Comparison of ENCODE assay signal across 15 cellular contexts in the genomic region with DNA sequence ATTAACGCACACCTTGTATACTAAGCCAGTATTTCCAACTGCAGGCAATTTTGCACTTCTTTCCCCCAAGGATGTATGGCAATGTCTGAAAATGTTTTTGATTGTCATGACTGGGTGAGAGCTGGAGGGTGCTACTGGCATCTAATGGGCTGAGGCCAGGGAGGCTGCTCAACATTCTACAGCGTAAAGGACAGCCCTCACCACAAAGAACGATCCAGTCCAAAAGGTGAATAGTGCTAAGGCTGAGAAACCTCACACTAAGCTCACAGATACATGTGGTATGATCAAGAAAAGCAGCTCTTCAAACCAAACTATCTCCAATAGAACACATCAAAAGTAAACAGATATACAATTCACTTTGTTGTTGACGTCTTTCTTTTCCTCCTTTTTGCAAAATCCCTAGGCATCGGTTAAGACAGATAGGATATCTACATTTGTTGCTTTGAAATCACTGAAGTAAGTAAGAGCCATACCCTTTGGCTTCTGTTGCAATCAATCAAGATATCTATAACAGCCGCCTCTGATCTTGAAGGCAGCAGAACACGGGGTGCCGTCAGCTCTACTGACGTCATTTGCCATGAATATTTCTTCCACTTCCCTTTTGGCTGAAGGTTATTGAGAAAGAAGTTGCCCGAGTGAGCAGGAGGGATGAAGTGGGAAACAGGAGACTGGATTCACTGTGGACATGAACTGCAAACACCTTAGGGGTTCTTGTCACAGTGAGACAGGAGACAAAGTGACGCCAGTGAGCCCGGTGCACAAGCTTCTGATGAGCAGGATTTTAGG.
DNase-seq lines count a peak whose midpoint lies in the region; ATAC-seq, FAIRE-seq and TF ChIP-seq lines count a peak whose summit lies in the region.
"Had no signal": no experiment of that assay in that cellular context is flagged by ENCODE, and none has a peak within 500 bp of the region (broad histone marks: within the 10 kb centered on the region; RNA-seq: fewer than 3 reads in every experiment).

No MANE protein-coding gene starts in this region.

- H3K27ac ChIP-seq in K562 (ENCODE audit: extremely low read depth, low read depth, low read length) (no peak overlapping the region), lower lobe of right lung (no peak overlapping the region), ascending aorta (no peak overlapping the region)
- H3K27ac ChIP-seq: colonic mucosa had no signal

- H3K27me3 ChIP-seq in K562 (ENCODE audit: control insufficient read depth in 2 of 2, insufficient read depth in 2 of 2, low read length in 2 of 2) (peaks cover 0 to 29% of the 10 kb centered on the region in 2 experiments; a peak in 2 of 5 replicates), lower lobe of right lung (ENCODE audit: low read depth) (no peaks in the 10 kb centered on the region), ascending aorta (no peaks in the 10 kb centered on the region)
- H3K27me3 ChIP-seq: colonic mucosa had no signal

- no peak for ATAC-seq in K562
- ATAC-seq in lower lobe of right lung = peak; percentile 54 to 72
- no peak for ATAC-seq in stimulated activated memory B cell treated with anti-CD40 and anti-IgM and Interleukin-4, amounts not matched to agents 10 μg/mL and 1 μg/mL and 100 μg/mL, for 72 hours
- no peak for ATAC-seq in T-helper 17 cell
- ATAC-seq: Panc1 had no signal

- no peak for TF ChIP-seq EP300 in K562 (IDR thresholded peaks at IDR 0.05; ENCODE audit: low read length)

- in situ Hi-C loops in K562 (cut with MboI) = no loop called here

- H3K4me3 ChIP-seq in K562 = no peak overlapping the region
- H3K4me3 ChIP-seq in lower lobe of right lung = no peak overlapping the region
- H3K4me3 ChIP-seq in ascending aorta = no peak overlapping the region
- H3K4me3 ChIP-seq: colonic mucosa had no signal

- H3K4me3 Mint-ChIP-seq in activated naive CD4-positive, alpha-beta T cell treated with anti-CD3 and anti-CD28 coated beads, Interleukin-2, amount 10 ng/mL, durations not matched to agents 7 days and 5 days = no peak overlapping the region
- H3K4me3 Mint-ChIP-seq in stimulated activated memory B cell treated with anti-CD40 and anti-IgM and Interleukin-4, amounts not matched to agents 10 μg/mL and 1 μg/mL and 100 μg/mL, for 72 hours = no peak overlapping the region
- no peak overlapping the region for H3K4me3 Mint-ChIP-seq in T-helper 17 cell
- H3K4me3 Mint-ChIP-seq: activated CD4-positive, alpha-beta T cell treated with anti-CD3 and anti-CD28 coated beads, Interleukin-2, amount 10 ng/mL, durations not matched to agents 7 days and 5 days; T-helper 1 cell treated with Interleukin-12 subunit alpha and Interleukin-12 subunit beta and Interleukin-4 antibody, amounts not matched to agents 30 μg/mL and 1 μg/mL, for 36 hours had no signal

- WGBS in K562 (ENCODE audit: insufficient coverage, low coverage, missing lambda C conversion rate) = 0% methylated on average over 12 of the region's 12 CpGs

- no peaks in the 10 kb centered on the region for H3K9me3 ChIP-seq in K562 (replicated peaks; ENCODE audit: control insufficient read depth, insufficient read depth, low read depth, low read length)
- H3K9me3 ChIP-seq in lower lobe of right lung = no peaks in the 10 kb centered on the region
- H3K9me3 ChIP-seq in ascending aorta = no peaks in the 10 kb centered on the region
- no peaks in the 10 kb centered on the region for H3K9me3 ChIP-seq in T-helper 17 cell (ENCODE audit: control insufficient read depth, low read length, poor library complexity, severe bottlenecking)
- H3K9me3 ChIP-seq: colonic mucosa had no signal

- no peak for DNase-seq in activated naive CD4-positive, alpha-beta T cell treated with anti-CD3 and anti-CD28 coated beads, Interleukin-2, amount 10 ng/mL, durations not matched to agents 7 days and 5 days
- DNase-seq in activated naive CD4-positive, alpha-beta T cell treated with Interleukin-2 at 50 U/mL for 16 hours = no peak
- no peak for DNase-seq in K562 (ENCODE audit: extremely low read depth in 1 of 4, low spot score in 3 of 4)
- no peak for DNase-seq in lower lobe of right lung
- DNase-seq in NCI-H1092 (lab: John Stamatoyannopoulos, UW) = no peak
- DNase-seq in ascending aorta (ENCODE audit: low spot score in 2 of 2) = no peak
- no peak for DNase-seq in T-helper 17 cell
- DNase-seq: activated CD4-positive, alpha-beta T cell treated with anti-CD3 and anti-CD28 coated beads, Interleukin-2, amount 10 ng/mL, durations not matched to agents 7 days and 5 days; activated gamma-delta T cell treated with Interleukin-2 at 50 U/mL for 16 hours; colonic mucosa; kidney glomerular epithelial cell; NCI-H1105 treated with DMSO at 0.1 percent for 48 hours had no signal

- TF ChIP-seq POLR2A in K562 (conservative IDR thresholded peaks at IDR 0.05) = no peak

- no peak overlapping the region for H3K9ac ChIP-seq in K562 (ENCODE audit: insufficient read depth in 1 of 2, low read depth in 2 of 2, low read length in 2 of 2)

- no peaks in the 10 kb centered on the region; a peak in 1 of 5 replicates for H3K4me1 ChIP-seq in K562 (replicated peaks in 1 of 2; ENCODE audit: control insufficient read depth in 2 of 2, insufficient read depth in 2 of 2, low read length in 2 of 2)
- H3K4me1 ChIP-seq in lower lobe of right lung = peaks cover 5% of the 10 kb centered on the region
- peaks cover 0 to 4% of the 10 kb centered on the region in 2 donors for H3K4me1 ChIP-seq in ascending aorta
- H3K4me1 ChIP-seq: colonic mucosa had no signal

- peaks cover 10% of the 10 kb centered on the region for H3K4me1 Mint-ChIP-seq in activated naive CD4-positive, alpha-beta T cell treated with anti-CD3 and anti-CD28 coated beads, Interleukin-2, amount 10 ng/mL, durations not matched to agents 7 days and 5 days
- H3K4me1 Mint-ChIP-seq in stimulated activated memory B cell treated with anti-CD40 and anti-IgM and Interleukin-4, amounts not matched to agents 10 μg/mL and 1 μg/mL and 100 μg/mL, for 72 hours = peaks cover 52% of the 10 kb centered on the region
- peaks cover 21% of the 10 kb centered on the region for H3K4me1 Mint-ChIP-seq in T-helper 17 cell

- H3K36me3 ChIP-seq in K562 (ENCODE audit: control insufficient read depth, insufficient read depth, low read length) = no peaks in the 10 kb centered on the region
- H3K36me3 ChIP-seq in lower lobe of right lung = no peaks in the 10 kb centered on the region
- H3K36me3 ChIP-seq in ascending aorta = no peaks in the 10 kb centered on the region
- H3K36me3 ChIP-seq: colonic mucosa had no signal

- no peaks in the 10 kb centered on the region for H4K20me1 ChIP-seq in K562 (replicated peaks; ENCODE audit: control insufficient read depth, insufficient read depth, low read length)

- peaks cover 25% of the 10 kb centered on the region for H3K36me3 Mint-ChIP-seq in activated naive CD4-positive, alpha-beta T cell treated with anti-CD3 and anti-CD28 coated beads, Interleukin-2, amount 10 ng/mL, durations not matched to agents 7 days and 5 days
- peaks cover 46% of the 10 kb centered on the region for H3K36me3 Mint-ChIP-seq in stimulated activated memory B cell treated with anti-CD40 and anti-IgM and Interleukin-4, amounts not matched to agents 10 μg/mL and 1 μg/mL and 100 μg/mL, for 72 hours
- H3K36me3 Mint-ChIP-seq in T-helper 17 cell (ENCODE audit: low read depth) = peaks cover 6% of the 10 kb centered on the region

- intact Hi-C loops in K562 (cut with micrococcal nuclease) = no loop called here
- intact Hi-C loops in lower lobe of right lung (cut with DNase I) = no loop called here
- intact Hi-C loops in ascending aorta (cut with DNase I) = no loop called here

- H3K9me1 ChIP-seq in K562 (ENCODE audit: control insufficient read depth, insufficient read depth, low read length) = no peaks in the 10 kb centered on the region

- H3K79me2 ChIP-seq in K562 (ENCODE audit: control insufficient read depth, insufficient read depth, low read length) = no peaks in the 10 kb centered on the region

- POLR2A ChIA-PET in K562 (lab: Yijun Ruan, JAX) = interaction anchor here (0.6 kb wide), 1 partner anchor 19 kb away, joined by 5 read pairs; no protein-coding TSS in a partner anchor

- peak overlapping the region; percentile 26 for H3K27ac Mint-ChIP-seq in activated naive CD4-positive, alpha-beta T cell treated with anti-CD3 and anti-CD28 coated beads, Interleukin-2, amount 10 ng/mL, durations not matched to agents 7 days and 5 days
- H3K27ac Mint-ChIP-seq in stimulated activated memory B cell treated with anti-CD40 and anti-IgM and Interleukin-4, amounts not matched to agents 10 μg/mL and 1 μg/mL and 100 μg/mL, for 72 hours = peak overlapping the region; percentile 23
- no peak overlapping the region for H3K27ac Mint-ChIP-seq in T-helper 17 cell
- H3K27ac Mint-ChIP-seq: activated CD4-positive, alpha-beta T cell treated with anti-CD3 and anti-CD28 coated beads, Interleukin-2, amount 10 ng/mL, durations not matched to agents 7 days and 5 days; T-helper 1 cell treated with Interleukin-12 subunit alpha and Interleukin-12 subunit beta and Interleukin-4 antibody, amounts not matched to agents 30 μg/mL and 1 μg/mL, for 36 hours had no signal

- CTCF ChIA-PET in activated naive CD4-positive, alpha-beta T cell treated with anti-CD3 and anti-CD28 coated beads, Interleukin-2, amount 10 ng/mL, durations not matched to agents 7 days and 5 days (lab: Charles Lee) = interaction anchor here (0.7 kb wide), 1 partner anchor 21 kb away, joined by 3 read pairs; no protein-coding TSS in a partner anchor
- CTCF ChIA-PET in K562 (lab: Yijun Ruan, JAX; ENCODE audit: low intra/inter-chr PET ratio) = no interaction called here

- H3K27me3 Mint-ChIP-seq in activated naive CD4-positive, alpha-beta T cell treated with anti-CD3 and anti-CD28 coated beads, Interleukin-2, amount 10 ng/mL, durations not matched to agents 7 days and 5 days = no peaks in the 10 kb centered on the region
- H3K27me3 Mint-ChIP-seq in stimulated activated memory B cell treated with anti-CD40 and anti-IgM and Interleukin-4, amounts not matched to agents 10 μg/mL and 1 μg/mL and 100 μg/mL, for 72 hours = no peaks in the 10 kb centered on the region
- no peaks in the 10 kb centered on the region for H3K27me3 Mint-ChIP-seq in T-helper 17 cell
- H3K27me3 Mint-ChIP-seq: activated CD4-positive, alpha-beta T cell treated with anti-CD3 and anti-CD28 coated beads, Interleukin-2, amount 10 ng/mL, durations not matched to agents 7 days and 5 days had no signal

- no TSS peak for BruUV-seq in K562 (replicated peaks; lab: Mats Ljungman, UMichigan)

- no peak overlapping the region; the same call in 1 of the 2 replicates for H3K4me2 ChIP-seq in K562 (ENCODE audit: insufficient read depth, low read length)

- TF ChIP-seq RAD21 in K562 (CRISPR knock-in tag; conservative IDR thresholded peaks at IDR 0.05 in 1 of 2, IDR thresholded peaks at IDR 0.05 in 1 of 2) = no peak

- FAIRE-seq in K562 (lab: Jason Lieb, UNC) = no peak

- H2AFZ ChIP-seq in K562 (ENCODE audit: low read depth, low read length) = no peak overlapping the region

- TF ChIP-seq CTCF in K562 (IDR thresholded peaks at IDR 0.05 in 2 of 3, conservative IDR thresholded peaks at IDR 0.05 in 1 of 3; ENCODE audit: insufficient read depth in 2 of 3, low read depth in 1 of 3, low read length in 3 of 3) = no peak
- TF ChIP-seq CTCF in lower lobe of right lung (IDR thresholded peaks at IDR 0.05) = no peak
- no peak for TF ChIP-seq CTCF in ascending aorta (IDR thresholded peaks at IDR 0.05)

- H3K9me3 Mint-ChIP-seq in activated naive CD4-positive, alpha-beta T cell treated with anti-CD3 and anti-CD28 coated beads, Interleukin-2, amount 10 ng/mL, durations not matched to agents 7 days and 5 days = peaks cover 7% of the 10 kb centered on the region
- no peaks in the 10 kb centered on the region for H3K9me3 Mint-ChIP-seq in stimulated activated memory B cell treated with anti-CD40 and anti-IgM and Interleukin-4, amounts not matched to agents 10 μg/mL and 1 μg/mL and 100 μg/mL, for 72 hours

Comparison
In these comparisons a context has a peak if more than half of its experiments do, and no peak if none do; other contexts are left out.
1. ATAC-seq: peak in lower lobe of right lung (2 of 2); none in K562 (single experiment), stimulated activated memory B cell treated with anti-CD40 and anti-IgM and Interleukin-4, amounts not matched to agents 10 μg/mL and 1 μg/mL and 100 μg/mL, for 72 hours (single experiment) and T-helper 17 cell (single experiment).